Comparison of ENCODE assay signal across 13 cellular contexts in the genomic region with DNA sequence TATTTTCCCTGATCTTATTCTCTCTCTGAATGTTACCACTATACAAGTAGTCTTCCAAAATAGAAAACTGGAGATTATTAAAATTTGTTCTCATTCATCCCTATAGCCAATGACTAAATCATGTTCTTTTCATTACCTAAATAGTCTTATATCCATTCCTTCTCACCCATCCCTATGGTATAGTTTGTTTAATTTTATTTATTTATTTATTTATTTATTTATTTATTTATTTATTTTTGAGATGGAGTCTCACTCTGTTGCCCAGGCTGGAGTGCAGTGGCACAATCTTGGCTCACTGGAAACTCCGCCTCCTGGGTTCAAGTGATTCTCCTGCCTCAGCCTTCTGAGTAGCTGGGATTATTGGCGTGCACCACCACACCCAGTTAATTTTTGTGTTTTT. TPM values are rescaled to one million over a fixed set of nuclear protein-coding genes. Genes with fewer than 3 reads are reported as not detected.
"Had no signal": no experiment of that assay in that cellular context is flagged by ENCODE, and none has a peak within 500 bp of the region (broad histone marks: within the 10 kb centered on the region; RNA-seq: fewer than 3 reads in every experiment).

No MANE protein-coding gene starts in this region.

RNA-seq across cellular contexts. Expression of gene SH2D1B, which starts 50.5 kb away (rescaled TPM):
- total RNA-seq: activated B cell treated with CpG ODN at 0.5 μM for 24 hours; activated CD4-positive, alpha-beta memory T cell treated with anti-CD3 and anti-CD28 coated beads for 36 hours; activated CD4-positive, alpha-beta memory T cell treated with anti-CD3 and anti-CD28 coated beads, Interleukin-2, amount 10 ng/mL, durations not matched to agents 7 days and 5 days; activated CD4-positive, alpha-beta T cell treated with anti-CD3 and anti-CD28 coated beads for 36 hours; activated CD4-positive, alpha-beta T cell treated with anti-CD3 and anti-CD28 coated beads, Interleukin-2, amount 10 ng/mL, durations not matched to agents 24 days and 14 days; activated CD4-positive, alpha-beta T cell treated with anti-CD3 and anti-CD28 coated beads, Interleukin-2, amount 10 ng/mL, durations not matched to agents 7 days and 5 days; activated CD8-positive, alpha-beta memory T cell treated with anti-CD3 and anti-CD28 coated beads for 36 hours; activated CD8-positive, alpha-beta memory T cell treated with anti-CD3 and anti-CD28 coated beads, Interleukin-2, amount 10 ng/mL, durations not matched to agents 7 days and 5 days; activated CD8-positive, alpha-beta T cell treated with anti-CD3 and anti-CD28 coated beads for 36 hours; activated CD8-positive, alpha-beta T cell treated with anti-CD3 and anti-CD28 coated beads, Interleukin-2, amount 10 ng/mL, durations not matched to agents 7 days and 5 days; T-helper 1 cell treated with Interleukin-12 subunit alpha and Interleukin-12 subunit beta and Interleukin-4 antibody, amounts not matched to agents 30 ng/mL and 1 ng/mL, for 36 hours; T-helper 2 cell treated with Interferon-gamma antibody and Interleukin-4, amounts not matched to agents 100 ng/mL and 5 ng/mL, for 36 hours; WTC11 had no signal
